1 cellular context compared by ENCODE assay signal in the genomic region with DNA sequence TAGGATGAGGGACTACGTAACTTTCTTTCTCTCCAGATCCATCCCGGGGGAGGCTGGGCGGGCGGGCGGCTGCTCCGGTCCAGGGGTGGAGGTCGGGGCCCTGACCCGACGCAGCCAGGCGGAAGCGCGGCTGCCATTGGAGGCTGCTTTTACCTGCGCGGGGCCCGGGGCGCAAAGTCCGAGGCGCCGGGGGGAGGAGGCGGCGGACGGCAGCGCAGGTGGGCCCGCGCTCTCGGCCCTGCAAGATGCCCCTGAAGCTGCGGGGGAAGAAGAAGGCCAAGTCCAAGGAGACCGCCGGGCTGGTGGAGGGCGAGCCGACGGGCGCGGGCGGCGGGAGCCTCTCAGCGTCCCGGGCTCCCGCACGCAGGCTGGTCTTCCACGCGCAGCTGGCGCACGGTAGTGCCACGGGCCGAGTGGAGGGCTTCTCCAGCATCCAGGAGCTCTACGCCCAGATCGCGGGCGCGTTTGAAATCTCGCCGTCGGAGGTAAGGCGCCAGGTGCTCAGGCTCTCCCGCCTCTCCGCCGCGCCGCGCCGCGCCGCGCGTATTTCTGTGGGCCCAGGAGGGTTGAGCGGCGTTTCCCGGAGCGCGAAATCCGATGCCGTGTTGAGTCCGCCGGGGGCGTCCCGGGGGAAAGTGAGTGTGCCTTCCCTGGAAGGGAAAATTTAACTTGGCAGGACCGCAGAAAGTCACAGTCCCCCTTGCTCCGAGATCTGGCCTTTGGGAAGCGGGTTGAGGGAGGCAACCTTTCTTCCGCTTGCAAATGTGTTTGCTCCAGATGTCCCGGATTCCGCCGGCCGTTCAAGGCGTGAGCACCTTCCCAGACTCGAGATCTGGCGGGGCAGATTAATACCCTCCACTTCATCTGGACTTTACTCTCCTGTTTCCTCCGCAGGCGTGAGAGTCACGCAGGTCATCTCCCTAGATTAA.
A peak's percentile ranks its signal among the peaks of the same experiment; 100 is the strongest.
TF ChIP-seq lines count a peak whose summit lies in the region.

A gene with protein sequence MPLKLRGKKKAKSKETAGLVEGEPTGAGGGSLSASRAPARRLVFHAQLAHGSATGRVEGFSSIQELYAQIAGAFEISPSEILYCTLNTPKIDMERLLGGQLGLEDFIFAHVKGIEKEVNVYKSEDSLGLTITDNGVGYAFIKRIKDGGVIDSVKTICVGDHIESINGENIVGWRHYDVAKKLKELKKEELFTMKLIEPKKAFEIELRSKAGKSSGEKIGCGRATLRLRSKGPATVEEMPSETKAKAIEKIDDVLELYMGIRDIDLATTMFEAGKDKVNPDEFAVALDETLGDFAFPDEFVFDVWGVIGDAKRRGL (plus strand): TSS at position 117 of the 929 bp plus-strand sequence. CDS start 129 bp downstream, at position 246.

TF ChIP-seq in HepG2, 621 proteins besides CTCF, POLR2A, EP300 and RAD21 (continued from another document and continues in another):
- TF ChIP-seq, protein P1, sequence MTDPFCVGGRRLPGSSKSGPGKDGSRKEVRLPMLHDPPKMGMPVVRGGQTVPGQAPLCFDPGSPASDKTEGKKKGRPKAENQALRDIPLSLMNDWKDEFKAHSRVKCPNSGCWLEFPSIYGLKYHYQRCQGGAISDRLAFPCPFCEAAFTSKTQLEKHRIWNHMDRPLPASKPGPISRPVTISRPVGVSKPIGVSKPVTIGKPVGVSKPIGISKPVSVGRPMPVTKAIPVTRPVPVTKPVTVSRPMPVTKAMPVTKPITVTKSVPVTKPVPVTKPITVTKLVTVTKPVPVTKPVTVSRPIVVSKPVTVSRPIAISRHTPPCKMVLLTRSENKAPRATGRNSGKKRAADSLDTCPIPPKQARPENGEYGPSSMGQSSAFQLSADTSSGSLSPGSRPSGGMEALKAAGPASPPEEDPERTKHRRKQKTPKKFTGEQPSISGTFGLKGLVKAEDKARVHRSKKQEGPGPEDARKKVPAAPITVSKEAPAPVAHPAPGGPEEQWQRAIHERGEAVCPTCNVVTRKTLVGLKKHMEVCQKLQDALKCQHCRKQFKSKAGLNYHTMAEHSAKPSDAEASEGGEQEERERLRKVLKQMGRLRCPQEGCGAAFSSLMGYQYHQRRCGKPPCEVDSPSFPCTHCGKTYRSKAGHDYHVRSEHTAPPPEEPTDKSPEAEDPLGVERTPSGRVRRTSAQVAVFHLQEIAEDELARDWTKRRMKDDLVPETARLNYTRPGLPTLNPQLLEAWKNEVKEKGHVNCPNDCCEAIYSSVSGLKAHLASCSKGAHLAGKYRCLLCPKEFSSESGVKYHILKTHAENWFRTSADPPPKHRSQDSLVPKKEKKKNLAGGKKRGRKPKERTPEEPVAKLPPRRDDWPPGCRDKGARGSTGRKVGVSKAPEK (CRISPR knock-in tag; IDR thresholded peaks at IDR 0.05; ENCODE audit: borderline replicate concordance), result no peak
- TF ChIP-seq, protein P2, sequence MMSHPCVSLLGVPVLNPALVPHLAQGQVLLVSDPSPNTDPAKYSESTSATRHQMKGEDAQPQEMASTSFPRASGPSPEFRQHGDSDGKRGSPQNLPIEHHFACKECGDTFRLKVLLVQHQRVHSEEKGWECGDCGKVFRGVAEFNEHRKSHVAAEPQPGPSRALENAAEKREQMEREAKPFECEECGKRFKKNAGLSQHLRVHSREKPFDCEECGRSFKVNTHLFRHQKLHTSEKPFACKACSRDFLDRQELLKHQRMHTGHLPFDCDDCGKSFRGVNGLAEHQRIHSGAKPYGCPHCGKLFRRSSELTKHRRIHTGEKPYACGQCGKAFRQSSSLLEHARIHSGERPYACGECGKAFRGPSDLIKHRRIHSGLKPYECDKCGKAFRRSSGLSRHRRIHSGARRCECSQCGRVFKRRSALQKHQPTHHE (CRISPR knock-in tag; IDR thresholded peaks at IDR 0.05; ENCODE audit: borderline replicate concordance), result peak; percentile 75; the same call in 1 of the 2 replicates
- TF ChIP-seq ZNF607 (CRISPR knock-in tag; IDR thresholded peaks at IDR 0.05; ENCODE audit: borderline replicate concordance) (peak; percentile 61; the same call in 1 of the 2 replicates), PCBP1 (IDR thresholded peaks at IDR 0.05; ENCODE audit: borderline replicate concordance, low read depth, low read length) (0 out of 2 replicates have a peak, but pooled peaks have one; percentile 37), HDAC2 (CRISPR knock-in tag; IDR thresholded peaks at IDR 0.05) (peak; percentile 70; the same call in 1 of the 2 replicates), NFE2L2 (IDR thresholded peaks at IDR 0.05; ENCODE audit: low read length) (no peak), ZNF431 (CRISPR knock-in tag; IDR thresholded peaks at IDR 0.05; ENCODE audit: borderline replicate concordance, low read depth) (peak; percentile 88), ZBTB7B (CRISPR knock-in tag; IDR thresholded peaks at IDR 0.05) (peak; percentile 80; the same call in 1 of the 2 replicates), ZIK1 (CRISPR knock-in tag; IDR thresholded peaks at IDR 0.05; ENCODE audit: borderline replicate concordance, low read depth) (no peak), TGIF2 (CRISPR knock-in tag; IDR thresholded peaks at IDR 0.05) (0 out of 2 replicates have a peak, but pooled peaks have one; percentile 16), JDP2 (CRISPR knock-in tag; IDR thresholded peaks at IDR 0.05; ENCODE audit: borderline replicate concordance) (no peak), ZNF557 (CRISPR knock-in tag; IDR thresholded peaks at IDR 0.05) (no peak), ZNF766 (CRISPR knock-in tag; IDR thresholded peaks at IDR 0.05; ENCODE audit: borderline replicate concordance) (no peak), NPAS2 (CRISPR knock-in tag; IDR thresholded peaks at IDR 0.05; ENCODE audit: borderline replicate concordance) (no peak), HOXA7 (CRISPR knock-in tag; IDR thresholded peaks at IDR 0.05) (no peak), ZNF205 (CRISPR knock-in tag; IDR thresholded peaks at IDR 0.05) (peak; percentile 80), ASH2L (IDR thresholded peaks at IDR 0.05; ENCODE audit: insufficient read length, low read depth, low read length) (peak; percentile 80), ZNF224 (CRISPR knock-in tag; IDR thresholded peaks at IDR 0.05) (no peak), FOXA1 (IDR thresholded peaks at IDR 0.05) (no peak), FOXA1 (CRISPR knock-in tag; IDR thresholded peaks at IDR 0.05) (0 out of 2 replicates have a peak, but pooled peaks have one; percentile 3), YY1 (IDR thresholded peaks at IDR 0.05; ENCODE audit: insufficient read depth, insufficient replicate concordance, low read depth, low read length) (peak; percentile 70), HNRNPUL1 (IDR thresholded peaks at IDR 0.05; ENCODE audit: low read depth, low read length) (no peak), RELA (CRISPR knock-in tag; IDR thresholded peaks at IDR 0.05) (no peak), ZNF496 (CRISPR knock-in tag; IDR thresholded peaks at IDR 0.05; ENCODE audit: insufficient replicate concordance) (no peak), NR2F6 (IDR thresholded peaks at IDR 0.05) (peak; percentile 58), NR2F6 (CRISPR knock-in tag; IDR thresholded peaks at IDR 0.05) (peak; percentile 96), ISX (CRISPR knock-in tag; conservative IDR thresholded peaks at IDR 0.05) (no peak), TBL1XR1 (IDR thresholded peaks at IDR 0.05; ENCODE audit: borderline replicate concordance, low read length, partially characterized antibody) (no peak)
- TF ChIP-seq, protein P3, sequence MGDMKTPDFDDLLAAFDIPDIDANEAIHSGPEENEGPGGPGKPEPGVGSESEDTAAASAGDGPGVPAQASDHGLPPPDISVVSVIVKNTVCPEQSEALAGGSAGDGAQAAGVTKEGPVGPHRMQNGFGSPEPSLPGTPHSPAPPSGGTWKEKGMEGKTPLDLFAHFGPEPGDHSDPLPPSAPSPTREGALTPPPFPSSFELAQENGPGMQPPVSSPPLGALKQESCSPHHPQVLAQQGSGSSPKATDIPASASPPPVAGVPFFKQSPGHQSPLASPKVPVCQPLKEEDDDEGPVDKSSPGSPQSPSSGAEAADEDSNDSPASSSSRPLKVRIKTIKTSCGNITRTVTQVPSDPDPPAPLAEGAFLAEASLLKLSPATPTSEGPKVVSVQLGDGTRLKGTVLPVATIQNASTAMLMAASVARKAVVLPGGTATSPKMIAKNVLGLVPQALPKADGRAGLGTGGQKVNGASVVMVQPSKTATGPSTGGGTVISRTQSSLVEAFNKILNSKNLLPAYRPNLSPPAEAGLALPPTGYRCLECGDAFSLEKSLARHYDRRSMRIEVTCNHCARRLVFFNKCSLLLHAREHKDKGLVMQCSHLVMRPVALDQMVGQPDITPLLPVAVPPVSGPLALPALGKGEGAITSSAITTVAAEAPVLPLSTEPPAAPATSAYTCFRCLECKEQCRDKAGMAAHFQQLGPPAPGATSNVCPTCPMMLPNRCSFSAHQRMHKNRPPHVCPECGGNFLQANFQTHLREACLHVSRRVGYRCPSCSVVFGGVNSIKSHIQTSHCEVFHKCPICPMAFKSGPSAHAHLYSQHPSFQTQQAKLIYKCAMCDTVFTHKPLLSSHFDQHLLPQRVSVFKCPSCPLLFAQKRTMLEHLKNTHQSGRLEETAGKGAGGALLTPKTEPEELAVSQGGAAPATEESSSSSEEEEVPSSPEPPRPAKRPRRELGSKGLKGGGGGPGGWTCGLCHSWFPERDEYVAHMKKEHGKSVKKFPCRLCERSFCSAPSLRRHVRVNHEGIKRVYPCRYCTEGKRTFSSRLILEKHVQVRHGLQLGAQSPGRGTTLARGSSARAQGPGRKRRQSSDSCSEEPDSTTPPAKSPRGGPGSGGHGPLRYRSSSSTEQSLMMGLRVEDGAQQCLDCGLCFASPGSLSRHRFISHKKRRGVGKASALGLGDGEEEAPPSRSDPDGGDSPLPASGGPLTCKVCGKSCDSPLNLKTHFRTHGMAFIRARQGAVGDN (CRISPR knock-in tag; IDR thresholded peaks at IDR 0.05), result peak; percentile 91
- TF ChIP-seq, protein P4, sequence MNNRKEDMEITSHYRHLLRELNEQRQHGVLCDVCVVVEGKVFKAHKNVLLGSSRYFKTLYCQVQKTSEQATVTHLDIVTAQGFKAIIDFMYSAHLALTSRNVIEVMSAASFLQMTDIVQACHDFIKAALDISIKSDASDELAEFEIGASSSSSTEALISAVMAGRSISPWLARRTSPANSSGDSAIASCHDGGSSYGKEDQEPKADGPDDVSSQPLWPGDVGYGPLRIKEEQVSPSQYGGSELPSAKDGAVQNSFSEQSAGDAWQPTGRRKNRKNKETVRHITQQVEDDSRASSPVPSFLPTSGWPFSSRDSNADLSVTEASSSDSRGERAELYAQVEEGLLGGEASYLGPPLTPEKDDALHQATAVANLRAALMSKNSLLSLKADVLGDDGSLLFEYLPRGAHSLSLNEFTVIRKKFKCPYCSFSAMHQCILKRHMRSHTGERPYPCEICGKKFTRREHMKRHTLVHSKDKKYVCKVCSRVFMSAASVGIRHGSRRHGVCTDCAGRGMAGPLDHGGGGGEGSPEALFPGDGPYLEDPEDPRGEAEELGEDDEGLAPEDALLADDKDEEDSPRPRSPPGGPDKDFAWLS (CRISPR knock-in tag; IDR thresholded peaks at IDR 0.05; ENCODE audit: borderline replicate concordance), result no peak
- TF ChIP-seq, protein P5, sequence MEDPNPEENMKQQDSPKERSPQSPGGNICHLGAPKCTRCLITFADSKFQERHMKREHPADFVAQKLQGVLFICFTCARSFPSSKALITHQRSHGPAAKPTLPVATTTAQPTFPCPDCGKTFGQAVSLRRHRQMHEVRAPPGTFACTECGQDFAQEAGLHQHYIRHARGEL (CRISPR knock-in tag; IDR thresholded peaks at IDR 0.05), result no peak
- TF ChIP-seq, protein P6, sequence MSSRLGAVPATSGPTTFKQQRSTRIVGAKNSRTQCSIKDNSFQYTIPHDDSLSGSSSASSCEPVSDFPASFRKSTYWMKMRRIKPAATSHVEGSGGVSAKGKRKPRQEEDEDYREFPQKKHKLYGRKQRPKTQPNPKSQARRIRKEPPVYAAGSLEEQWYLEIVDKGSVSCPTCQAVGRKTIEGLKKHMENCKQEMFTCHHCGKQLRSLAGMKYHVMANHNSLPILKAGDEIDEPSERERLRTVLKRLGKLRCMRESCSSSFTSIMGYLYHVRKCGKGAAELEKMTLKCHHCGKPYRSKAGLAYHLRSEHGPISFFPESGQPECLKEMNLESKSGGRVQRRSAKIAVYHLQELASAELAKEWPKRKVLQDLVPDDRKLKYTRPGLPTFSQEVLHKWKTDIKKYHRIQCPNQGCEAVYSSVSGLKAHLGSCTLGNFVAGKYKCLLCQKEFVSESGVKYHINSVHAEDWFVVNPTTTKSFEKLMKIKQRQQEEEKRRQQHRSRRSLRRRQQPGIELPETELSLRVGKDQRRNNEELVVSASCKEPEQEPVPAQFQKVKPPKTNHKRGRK (CRISPR knock-in tag; IDR thresholded peaks at IDR 0.05), result no peak
- TF ChIP-seq, protein P7, sequence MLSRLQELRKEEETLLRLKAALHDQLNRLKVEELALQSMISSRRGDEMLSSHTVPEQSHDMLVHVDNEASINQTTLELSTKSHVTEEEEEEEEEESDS (CRISPR knock-in tag; IDR thresholded peaks at IDR 0.05; ENCODE audit: borderline replicate concordance), result no peak
- TF ChIP-seq, protein P8, sequence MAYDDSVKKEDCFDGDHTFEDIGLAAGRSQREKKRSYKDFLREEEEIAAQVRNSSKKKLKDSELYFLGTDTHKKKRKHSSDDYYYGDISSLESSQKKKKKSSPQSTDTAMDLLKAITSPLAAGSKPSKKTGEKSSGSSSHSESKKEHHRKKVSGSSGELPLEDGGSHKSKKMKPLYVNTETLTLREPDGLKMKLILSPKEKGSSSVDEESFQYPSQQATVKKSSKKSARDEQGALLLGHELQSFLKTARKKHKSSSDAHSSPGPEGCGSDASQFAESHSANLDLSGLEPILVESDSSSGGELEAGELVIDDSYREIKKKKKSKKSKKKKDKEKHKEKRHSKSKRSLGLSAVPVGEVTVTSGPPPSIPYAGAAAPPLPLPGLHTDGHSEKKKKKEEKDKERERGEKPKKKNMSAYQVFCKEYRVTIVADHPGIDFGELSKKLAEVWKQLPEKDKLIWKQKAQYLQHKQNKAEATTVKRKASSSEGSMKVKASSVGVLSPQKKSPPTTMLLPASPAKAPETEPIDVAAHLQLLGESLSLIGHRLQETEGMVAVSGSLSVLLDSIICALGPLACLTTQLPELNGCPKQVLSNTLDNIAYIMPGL (CRISPR knock-in tag; IDR thresholded peaks at IDR 0.05; ENCODE audit: borderline replicate concordance in 1 of 2, low read depth in 1 of 2), result peak in 1 of 2 experiments; percentile 55; a peak in 3 of 4 replicates
- TF ChIP-seq, protein P9, sequence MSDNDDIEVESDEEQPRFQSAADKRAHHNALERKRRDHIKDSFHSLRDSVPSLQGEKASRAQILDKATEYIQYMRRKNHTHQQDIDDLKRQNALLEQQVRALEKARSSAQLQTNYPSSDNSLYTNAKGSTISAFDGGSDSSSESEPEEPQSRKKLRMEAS (IDR thresholded peaks at IDR 0.05), result peak; percentile 91
- TF ChIP-seq, protein P10, sequence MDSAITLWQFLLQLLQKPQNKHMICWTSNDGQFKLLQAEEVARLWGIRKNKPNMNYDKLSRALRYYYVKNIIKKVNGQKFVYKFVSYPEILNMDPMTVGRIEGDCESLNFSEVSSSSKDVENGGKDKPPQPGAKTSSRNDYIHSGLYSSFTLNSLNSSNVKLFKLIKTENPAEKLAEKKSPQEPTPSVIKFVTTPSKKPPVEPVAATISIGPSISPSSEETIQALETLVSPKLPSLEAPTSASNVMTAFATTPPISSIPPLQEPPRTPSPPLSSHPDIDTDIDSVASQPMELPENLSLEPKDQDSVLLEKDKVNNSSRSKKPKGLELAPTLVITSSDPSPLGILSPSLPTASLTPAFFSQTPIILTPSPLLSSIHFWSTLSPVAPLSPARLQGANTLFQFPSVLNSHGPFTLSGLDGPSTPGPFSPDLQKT (CRISPR knock-in tag; IDR thresholded peaks at IDR 0.05; ENCODE audit: borderline replicate concordance), result no peak
- TF ChIP-seq, protein P11, sequence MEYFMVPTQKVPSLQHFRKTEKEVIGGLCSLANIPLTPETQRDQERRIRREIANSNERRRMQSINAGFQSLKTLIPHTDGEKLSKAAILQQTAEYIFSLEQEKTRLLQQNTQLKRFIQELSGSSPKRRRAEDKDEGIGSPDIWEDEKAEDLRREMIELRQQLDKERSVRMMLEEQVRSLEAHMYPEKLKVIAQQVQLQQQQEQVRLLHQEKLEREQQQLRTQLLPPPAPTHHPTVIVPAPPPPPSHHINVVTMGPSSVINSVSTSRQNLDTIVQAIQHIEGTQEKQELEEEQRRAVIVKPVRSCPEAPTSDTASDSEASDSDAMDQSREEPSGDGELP (IDR thresholded peaks at IDR 0.05; ENCODE audit: borderline replicate concordance, low read depth), result no peak; the same call in 1 of the 2 replicates
